In genomic region chr11:7513210-7514098, GRCh38 we compare ENCODE assay signal across 8 cellular contexts. TPM values are rescaled to one million over a fixed set of nuclear protein-coding genes. Genes with fewer than 3 reads are reported as not detected.
DNase-seq lines count a peak whose midpoint lies in the region; ATAC-seq and TF ChIP-seq lines count a peak whose summit lies in the region.

PPFIBP2 (plus strand) TSS chr11:7513999; CDS start chr11:7549476, 35,477 bp downstream.

- H3K27me3 ChIP-seq in BLaER1: peaks cover 5% of the 10 kb centered on the region; the same call in 1 of the 2 replicates

- intact Hi-C loops in mucosa of descending colon (cut with DNase I, micrococcal nuclease): no loop called here

- peaks cover 10% of the 10 kb centered on the region for H3K9me3 ChIP-seq in BLaER1
- no peaks in the 10 kb centered on the region for H3K9me3 ChIP-seq in mucosa of descending colon

- ATAC-seq in GM19035 (IDR thresholded peaks at IDR 0.05; ENCODE audit: unreplicated experiment): peak; percentile 77
- peak; percentile 73 for ATAC-seq in HG03280 (IDR thresholded peaks at IDR 0.05; ENCODE audit: unreplicated experiment)
- ATAC-seq in mucosa of descending colon: peak; percentile 94

- H3K9ac ChIP-seq in BLaER1: peak within 1 kb of the TSS; percentile 91

- peak; percentile 27 for DNase-seq in NCI-H82 treated with DMSO at 0.1 percent for 48 hours (lab: John Stamatoyannopoulos, UW; ENCODE audit: unreplicated experiment)
- DNase-seq in activated CD8-positive, alpha-beta memory T cell treated with anti-CD3 and anti-CD28 coated beads, Interleukin-2, amount 50 U/mL, for 48 hours: peak; percentile 91
- peak; percentile 74 for DNase-seq in epithelial cell of esophagus (ENCODE audit: low read depth)
- peak; percentile 88 to 95 (median 93) for DNase-seq in mucosa of descending colon
- peak; percentile 62 to 69 for DNase-seq in stimulated activated CD8-positive, alpha-beta memory T cell treated with anti-CD3 and anti-CD28 coated beads, Interleukin-4, amount 100 ng/mL, for 1 hour (ENCODE audit: low read depth in 2 of 2, low spot score in 1 of 2)

- peak within 1 kb of the TSS; percentile 99 for H3K4me2 ChIP-seq in BLaER1

- peak within 1 kb of the TSS; percentile 99 for H3K27ac ChIP-seq in BLaER1

- H3K36me3 ChIP-seq in BLaER1 (no peaks in the 10 kb centered on the region), mucosa of descending colon (ENCODE audit: low read depth) (no peaks in the 10 kb centered on the region)

- H4K20me1 ChIP-seq in BLaER1: peaks cover 16% of the 10 kb centered on the region; the same call in 1 of the 2 replicates

- peak; percentile 75 for TF ChIP-seq CTCF in epithelial cell of esophagus (IDR thresholded peaks at IDR 0.05; ENCODE audit: insufficient read depth, low read depth, low read length, missing control alignments)
- peak; percentile 47 for TF ChIP-seq CTCF in mucosa of descending colon (IDR thresholded peaks at IDR 0.05)

- H3K4me1 ChIP-seq in BLaER1: peaks cover 51% of the 10 kb centered on the region
- peaks cover 28% of the 10 kb centered on the region for H3K4me1 ChIP-seq in mucosa of descending colon (ENCODE audit: low read depth)

- H3K4me3 ChIP-seq in BLaER1 (peak within 1 kb of the TSS; percentile 91), epithelial cell of esophagus (ENCODE audit: low read length) (peak within 1 kb of the TSS; percentile 69), mucosa of descending colon (peak within 1 kb of the TSS; percentile 52)

RNA-seq across cellular contexts. Expression of gene PPFIBP2, which starts in this region (rescaled TPM):
- 10 to 100 TPM; 40.1 to 83.5 (median 69.2) TPM for total RNA-seq in mucosa of descending colon

Comparison
In these comparisons a context has a peak if more than half of its experiments do, and no peak if none do; other contexts are left out.
1. Peak in every context shown above with its lines: DNase-seq, ATAC-seq, H3K4me3 ChIP-seq and H3K27ac ChIP-seq.
2. DNase-seq: peak in every context shown above with its lines; median percentile 93 in mucosa of descending colon; 91 in activated CD8-positive, alpha-beta memory T cell treated with anti-CD3 and anti-CD28 coated beads, Interleukin-2, amount 50 U/mL, for 48 hours; 74 in epithelial cell of esophagus; 66 in stimulated activated CD8-positive, alpha-beta memory T cell treated with anti-CD3 and anti-CD28 coated beads, Interleukin-4, amount 100 ng/mL, for 1 hour; 27 in NCI-H82 treated with DMSO at 0.1 percent for 48 hours.